In the genomic region with DNA sequence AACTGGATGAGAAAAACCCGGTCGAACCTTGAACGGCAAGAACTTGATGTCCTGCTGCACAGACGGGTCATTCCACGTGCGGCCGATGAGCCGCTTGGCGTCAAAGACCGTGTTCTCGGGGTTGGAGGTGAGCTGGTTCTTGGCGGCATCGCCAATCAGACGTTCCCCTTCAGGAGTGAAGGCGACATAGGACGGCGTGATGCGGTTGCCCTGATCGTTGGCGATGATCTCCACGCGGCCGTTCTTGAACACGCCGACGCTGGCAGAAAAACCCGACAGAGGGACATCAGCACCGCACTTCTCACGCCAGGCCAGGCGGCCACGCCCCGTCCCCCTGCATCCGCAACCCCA, we compare ENCODE assay signal across 8 cellular contexts. TPM values are rescaled to one million over a fixed set of nuclear protein-coding genes. Genes with fewer than 3 reads are reported as not detected.
DNase-seq lines count a peak whose midpoint lies in the region; ATAC-seq and TF ChIP-seq lines count a peak whose summit lies in the region.

No MANE protein-coding gene starts in this region.

- H3K27me3 Mint-ChIP-seq in brain: peaks cover 14% of the 10 kb centered on the region

- TF ChIP-seq CTCF in brain (conservative IDR thresholded peaks at IDR 0.05): no peak

- peaks cover 0 to 5% (median 0%) of the 10 kb centered on the region in 5 experiments for H3K9me3 Mint-ChIP-seq in brain

- peaks cover 58% of the 10 kb centered on the region for H3K36me3 Mint-ChIP-seq in brain

- DNase-seq in GM03348 (ENCODE audit: low spot score) (peak; percentile 29), H4 (ENCODE audit: low spot score) (peak; percentile 16), OCI-M1 (lab: John Stamatoyannopoulos, UW) (peak; percentile 67), left lobe of liver (ENCODE audit: low spot score) (no peak), DMS153 treated with DMSO at 0.1 percent for 48 hours (lab: John Stamatoyannopoulos, UW; ENCODE audit: unreplicated experiment) (no peak), cerebellum (ENCODE audit: low spot score) (no peak)
- DNase-seq in stimulated activated CD8-positive, alpha-beta memory T cell treated with anti-CD3 and anti-CD28 coated beads, Interleukin-4, amount 100 ng/mL, for 48 hours: peak; percentile 60

- H3K4me1 Mint-ChIP-seq in brain: peaks cover 55% of the 10 kb centered on the region

- H3K4me3 Mint-ChIP-seq in brain: peak overlapping the region; percentile 96 to 99 (median 97)

- peak overlapping the region; percentile 98 to 100 (median 99) for H3K27ac Mint-ChIP-seq in brain

- ATAC-seq in left lobe of liver: peak; percentile 4

RNA-seq across cellular contexts. Expression of a gene that starts 0.5 kb away (rescaled TPM):
- 66.1 and 77.5 TPM in 2 replicates for total RNA-seq in H4 (2014; rRNA removed; shearing (Covaris generic))
- polyA plus RNA-seq in brain (ENCODE audit: insufficient read depth, low read depth, low replicate concordance): 136 TPM
- total RNA-seq in left lobe of liver: 251 TPM
- 37.9 TPM for total RNA-seq in cerebellum

RNA-seq across cellular contexts. Expression of a gene that starts 21.0 kb away (rescaled TPM):
- total RNA-seq in H4 (2014; rRNA removed; shearing (Covaris generic)): 20.3 and 23.1 TPM in 2 replicates
- 18.4 TPM for polyA plus RNA-seq in brain (ENCODE audit: insufficient read depth, low read depth, low replicate concordance)
- total RNA-seq in left lobe of liver (16.4 TPM), cerebellum (83.3 TPM)

RNA-seq across cellular contexts. Expression of a gene that starts 40.3 kb away (rescaled TPM):
- total RNA-seq in H4 (2014; rRNA removed; shearing (Covaris generic)): 24.3 and 37.4 TPM in 2 replicates
- 20.9 TPM for polyA plus RNA-seq in brain (ENCODE audit: insufficient read depth, low read depth, low replicate concordance)
- total RNA-seq in left lobe of liver: 22.9 TPM
- total RNA-seq in cerebellum: 11.1 TPM

RNA-seq across cellular contexts. Expression of a gene that starts 51.0 kb away (rescaled TPM):
- 53.8 and 54.8 TPM in 2 replicates for total RNA-seq in H4 (2014; rRNA removed; shearing (Covaris generic))
- polyA plus RNA-seq in brain (ENCODE audit: insufficient read depth, low read depth, low replicate concordance): 53.5 TPM
- total RNA-seq in left lobe of liver (17.0 TPM), cerebellum (23.1 TPM)

Comparison
In these comparisons a context has a peak if more than half of its experiments do, and no peak if none do; other contexts are left out.
1. DNase-seq: peak in GM03348 (single experiment), H4 (single experiment), OCI-M1 (single experiment) and stimulated activated CD8-positive, alpha-beta memory T cell treated with anti-CD3 and anti-CD28 coated beads, Interleukin-4, amount 100 ng/mL, for 48 hours (single experiment); none in left lobe of liver (single experiment), DMS153 treated with DMSO at 0.1 percent for 48 hours (single experiment) and cerebellum (single experiment).